Comparison of ENCODE assay signal across 8 cellular contexts in the genomic region with DNA sequence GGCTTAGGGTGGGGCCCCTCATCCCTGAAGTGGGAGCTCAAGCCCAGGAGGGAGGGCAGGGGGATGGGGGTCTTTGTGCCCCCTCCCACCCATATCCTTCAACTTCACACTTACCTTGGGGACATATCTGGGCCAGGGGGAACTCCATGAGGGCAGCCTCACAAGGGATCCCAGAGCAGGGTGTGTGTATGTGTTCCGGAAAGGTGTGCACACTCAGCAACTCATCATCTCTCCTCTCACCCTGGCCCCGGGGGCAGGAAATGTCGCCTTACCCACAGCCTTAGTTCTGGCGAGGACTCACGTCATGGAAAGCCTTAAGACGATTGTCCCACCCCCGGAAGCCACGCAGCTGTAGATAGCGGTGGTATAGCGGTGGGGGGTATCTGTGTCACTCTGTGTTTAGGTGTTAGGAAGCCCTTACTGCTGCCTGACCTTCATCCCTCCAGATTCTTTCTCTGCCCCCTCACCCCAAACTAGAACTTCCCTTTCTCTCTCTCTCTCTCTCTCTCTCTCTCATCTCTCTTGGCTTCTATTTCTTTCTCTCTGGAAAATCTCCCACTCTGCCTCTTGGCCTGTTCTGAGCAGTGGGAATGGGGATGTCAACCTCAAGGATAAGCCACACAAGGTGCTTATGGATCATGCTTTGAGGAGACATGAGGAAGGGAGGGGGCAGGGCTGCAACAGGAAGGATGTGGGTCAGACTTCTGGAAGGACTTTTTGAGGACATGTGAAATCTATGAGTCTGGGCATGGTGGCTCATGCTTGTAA. TPM values are rescaled to one million over a fixed set of nuclear protein-coding genes. Genes with fewer than 3 reads are reported as not detected.
DNase-seq lines count a peak whose midpoint lies in the region; ATAC-seq lines count a peak whose summit lies in the region.

A gene (minus strand): TSS at position 288 of the 768 bp plus-strand sequence. CDS start 140 bp downstream, at position 148.

- peak within 1 kb of the TSS; percentile 98 to 100 (median 100) for H3K27ac Mint-ChIP-seq in CD4-positive, CD25-positive, alpha-beta regulatory T cell
- H3K27ac Mint-ChIP-seq in activated T-cell treated with anti-CD3 and anti-CD28 coated beads, Interleukin-2, amount 50 U/mL, for 24 hours: peak within 1 kb of the TSS; percentile 99

- H3K9me3 ChIP-seq in CD4-positive, CD25-positive, alpha-beta regulatory T cell (ENCODE audit: control insufficient read depth in 2 of 2, low read length in 2 of 2): no peaks in the 10 kb centered on the region
- no peaks in the 10 kb centered on the region for H3K9me3 ChIP-seq in NT2/D1 (ENCODE audit: insufficient read depth, low read length)

- H3K36me3 Mint-ChIP-seq in CD4-positive, CD25-positive, alpha-beta regulatory T cell: peaks cover 15% of the 10 kb centered on the region
- peaks cover 49% of the 10 kb centered on the region for H3K36me3 Mint-ChIP-seq in activated T-cell treated with anti-CD3 and anti-CD28 coated beads, Interleukin-2, amount 50 U/mL, for 24 hours (ENCODE audit: low read depth)

- H3K27me3 ChIP-seq in CD4-positive, CD25-positive, alpha-beta regulatory T cell (ENCODE audit: control insufficient read depth, insufficient read depth, low read length): no peaks in the 10 kb centered on the region
- H3K27me3 ChIP-seq in NT2/D1 (ENCODE audit: insufficient read depth, insufficient read length): peaks cover 26% of the 10 kb centered on the region

- H3K36me3 ChIP-seq in CD4-positive, CD25-positive, alpha-beta regulatory T cell (ENCODE audit: control insufficient read depth, insufficient read depth, low read length): peaks cover 10% of the 10 kb centered on the region
- H3K36me3 ChIP-seq in NT2/D1 (ENCODE audit: insufficient read depth, insufficient read length, low read length): no peaks in the 10 kb centered on the region

- ATAC-seq in CD4-positive, CD25-positive, alpha-beta regulatory T cell (ENCODE audit: low read depth in 2 of 2): peak; percentile 92 to 93
- peak; percentile 60 for ATAC-seq in GM21529 (IDR thresholded peaks at IDR 0.05; ENCODE audit: unreplicated experiment)
- peak; percentile 46 to 62 for ATAC-seq in left cardiac atrium

- H3K9me3 Mint-ChIP-seq in CD4-positive, CD25-positive, alpha-beta regulatory T cell: no peaks in the 10 kb centered on the region
- peaks cover 13% of the 10 kb centered on the region for H3K9me3 Mint-ChIP-seq in activated T-cell treated with anti-CD3 and anti-CD28 coated beads, Interleukin-2, amount 50 U/mL, for 24 hours

- H3K4me1 Mint-ChIP-seq in CD4-positive, CD25-positive, alpha-beta regulatory T cell: peaks cover 12 to 60% (median 26%) of the 10 kb centered on the region in 4 donors
- peaks cover 61% of the 10 kb centered on the region for H3K4me1 Mint-ChIP-seq in activated T-cell treated with anti-CD3 and anti-CD28 coated beads, Interleukin-2, amount 50 U/mL, for 24 hours (ENCODE audit: low read depth)

- intact Hi-C loops in left cardiac atrium (cut with DNase I): no loop called here

- peak within 1 kb of the TSS; percentile 85 for H3K4me3 ChIP-seq in CD4-positive, CD25-positive, alpha-beta regulatory T cell (ENCODE audit: low read depth, low read length)
- H3K4me3 ChIP-seq in NT2/D1 (ENCODE audit: insufficient read length, low read depth): no peak within 1 kb of the TSS

- peaks cover 8% of the 10 kb centered on the region for H3K27me3 Mint-ChIP-seq in CD4-positive, CD25-positive, alpha-beta regulatory T cell
- H3K27me3 Mint-ChIP-seq in activated T-cell treated with anti-CD3 and anti-CD28 coated beads, Interleukin-2, amount 50 U/mL, for 24 hours: no peaks in the 10 kb centered on the region

- peak; percentile 94 to 99 (median 96) for DNase-seq in CD4-positive, CD25-positive, alpha-beta regulatory T cell
- no peak for DNase-seq in NT2/D1 (ENCODE audit: low read depth, low spot score)
- DNase-seq in activated T-cell treated with anti-CD3 and anti-CD28 coated beads, Interleukin-2, amount 50 U/mL, for 24 hours: peak; percentile 92
- peak; percentile 71 for DNase-seq in left cardiac atrium
- DNase-seq in stimulated activated CD4-positive, alpha-beta T cell treated with anti-CD3 and anti-CD28 coated beads, Interleukin-4, amount 100 ng/mL, for 48 hours (ENCODE audit: low read depth in 2 of 2): peak; percentile 84 to 88
- no peak for DNase-seq in HuH-7.5 (ENCODE audit: low spot score)
- DNase-seq in NCI-H345 treated with DMSO at 0.1 percent for 48 hours (lab: John Stamatoyannopoulos, UW; ENCODE audit: unreplicated experiment): no peak

- peaks cover 54% of the 10 kb centered on the region for H3K4me1 ChIP-seq in CD4-positive, CD25-positive, alpha-beta regulatory T cell (ENCODE audit: control insufficient read depth, insufficient read depth, low read length, poor library complexity, severe bottlenecking)
- peaks cover 39% of the 10 kb centered on the region for H3K4me1 ChIP-seq in NT2/D1 (ENCODE audit: insufficient read depth, insufficient read length)

- peak within 1 kb of the TSS; percentile 37 for H3K9ac ChIP-seq in NT2/D1 (ENCODE audit: insufficient read length, low read depth)

- H3K4me3 Mint-ChIP-seq in CD4-positive, CD25-positive, alpha-beta regulatory T cell: peak within 1 kb of the TSS; percentile 92 to 94 (median 94)
- peak within 1 kb of the TSS; percentile 96 for H3K4me3 Mint-ChIP-seq in activated T-cell treated with anti-CD3 and anti-CD28 coated beads, Interleukin-2, amount 50 U/mL, for 24 hours

- peak within 1 kb of the TSS; percentile 99 for H3K27ac ChIP-seq in CD4-positive, CD25-positive, alpha-beta regulatory T cell (ENCODE audit: insufficient read depth, low read length, poor library complexity, severe bottlenecking)

RNA-seq across cellular contexts. Expression of the gene that starts here (rescaled TPM):
- total RNA-seq in CD4-positive, CD25-positive, alpha-beta regulatory T cell: 158 TPM
- 10 to 100 TPM; 27.3 to 36.4 (median 31.2) TPM for polyA plus RNA-seq in CD4-positive, CD25-positive, alpha-beta regulatory T cell
- total RNA-seq in left cardiac atrium: 1 to 10 TPM; 1.1 to 2.8 TPM

Comparison
In these comparisons a context has a peak if more than half of its experiments do, and no peak if none do; other contexts are left out.
1. RNA of the gene that starts here (total RNA-seq): 158 TPM in CD4-positive, CD25-positive, alpha-beta regulatory T cell (single experiment); 1.1 to 2.8 TPM in left cardiac atrium; every median in the first group is over 10 times any median in the second.
2. DNase-seq: peak in CD4-positive, CD25-positive, alpha-beta regulatory T cell (3 of 3), activated T-cell treated with anti-CD3 and anti-CD28 coated beads, Interleukin-2, amount 50 U/mL, for 24 hours (single experiment), left cardiac atrium (single experiment) and stimulated activated CD4-positive, alpha-beta T cell treated with anti-CD3 and anti-CD28 coated beads, Interleukin-4, amount 100 ng/mL, for 48 hours (2 of 2); none in NT2/D1 (single experiment), HuH-7.5 (single experiment) and NCI-H345 treated with DMSO at 0.1 percent for 48 hours (single experiment).
3. Peak in every context shown above with its lines, with median percentiles within 50 percentile points of each other: ATAC-seq.